Comparison of ENCODE assay signal across 1 cellular context in the genomic region with DNA sequence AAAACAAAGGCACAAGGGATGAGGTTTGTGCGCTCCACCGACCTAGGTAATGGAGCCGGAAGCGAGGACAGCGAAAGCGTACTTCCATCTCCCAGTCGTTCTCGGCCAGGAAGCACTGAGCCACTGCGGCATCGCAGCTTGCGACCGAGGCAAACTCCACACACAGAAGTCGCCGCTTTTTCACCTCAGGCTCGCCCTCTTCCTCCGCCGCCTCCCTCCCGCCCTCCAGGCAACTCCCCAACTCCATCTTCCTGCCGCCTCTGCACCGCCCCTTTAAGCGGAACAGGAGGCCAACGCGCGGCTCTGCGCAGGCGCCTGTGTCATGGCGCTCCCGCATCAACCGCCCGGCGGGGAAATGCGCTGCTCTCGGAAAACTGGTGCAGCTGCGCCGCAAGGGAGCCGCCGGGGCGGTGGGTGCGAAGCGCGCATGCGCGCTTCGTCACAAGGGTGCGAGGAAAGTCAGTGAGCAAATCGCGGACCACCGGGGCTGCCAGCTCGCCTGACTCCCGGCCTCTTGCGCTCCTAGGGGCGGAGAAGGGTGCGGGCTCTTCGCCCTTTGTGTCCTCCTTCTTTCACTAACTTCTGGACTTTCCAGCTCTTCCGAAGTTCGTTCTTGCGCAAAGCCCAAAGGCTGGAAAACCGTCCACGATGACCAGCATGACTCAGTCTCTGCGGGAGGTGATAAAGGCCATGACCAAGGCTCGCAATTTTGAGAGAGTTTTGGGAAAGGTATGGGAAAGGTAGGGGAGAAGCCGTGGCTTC.
TF ChIP-seq lines count a peak whose summit lies in the region.

A gene (plus strand): TSS at position 462 of the 762 bp plus-strand sequence. CDS start 187 bp downstream, at position 649.
A gene with protein sequence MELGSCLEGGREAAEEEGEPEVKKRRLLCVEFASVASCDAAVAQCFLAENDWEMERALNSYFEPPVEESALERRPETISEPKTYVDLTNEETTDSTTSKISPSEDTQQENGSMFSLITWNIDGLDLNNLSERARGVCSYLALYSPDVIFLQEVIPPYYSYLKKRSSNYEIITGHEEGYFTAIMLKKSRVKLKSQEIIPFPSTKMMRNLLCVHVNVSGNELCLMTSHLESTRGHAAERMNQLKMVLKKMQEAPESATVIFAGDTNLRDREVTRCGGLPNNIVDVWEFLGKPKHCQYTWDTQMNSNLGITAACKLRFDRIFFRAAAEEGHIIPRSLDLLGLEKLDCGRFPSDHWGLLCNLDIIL (minus strand): TSS at position 284 of the 762 bp plus-strand sequence. CDS start 37 bp downstream, at position 247.

TF ChIP-seq in K562, 482 proteins besides CTCF, POLR2A, EP300 and RAD21 (continued from another document and continues in another):
- TF ChIP-seq HOXB6 (CRISPR knock-in tag; IDR thresholded peaks at IDR 0.05; ENCODE audit: borderline replicate concordance) (0 out of 2 replicates have a peak, but pooled peaks have one; percentile 20), ZNF445 (CRISPR knock-in tag; IDR thresholded peaks at IDR 0.05; ENCODE audit: low read depth) (no peak), U2AF2 (optimal IDR thresholded peaks at IDR 0.05; ENCODE audit: low read depth, low read length) (no peak), SUPT5H (IDR thresholded peaks at IDR 0.05) (peak; percentile 96), ZNF695 (CRISPR knock-in tag; IDR thresholded peaks at IDR 0.05) (no peak), ZNF12 (CRISPR knock-in tag; IDR thresholded peaks at IDR 0.05) (no peak), ZC3H4 (CRISPR knock-in tag; IDR thresholded peaks at IDR 0.05; ENCODE audit: borderline replicate concordance) (no peak), ZNF165 (CRISPR knock-in tag; IDR thresholded peaks at IDR 0.05; ENCODE audit: borderline replicate concordance) (no peak), KDM4B (IDR thresholded peaks at IDR 0.05; ENCODE audit: borderline replicate concordance in 2 of 2, low read depth in 1 of 2) (peak in 1 of 2 experiments; percentile 60; a peak in 1 of 4 replicates), SMARCA4 (IDR thresholded peaks at IDR 0.05) (peak; percentile 81), SIN3A (IDR thresholded peaks at IDR 0.05; ENCODE audit: borderline replicate concordance in 2 of 2, control insufficient read depth in 1 of 2, low read depth in 2 of 2, low read length in 2 of 2) (peak in 1 of 2 experiments; percentile 53; a peak in 1 of 4 replicates), FOXP1 (CRISPR knock-in tag; IDR thresholded peaks at IDR 0.05) (no peak), GABPB2 (CRISPR knock-in tag; conservative IDR thresholded peaks at IDR 0.05) (peak; percentile 74; the same call in 1 of the 2 replicates), BRD9 (IDR thresholded peaks at IDR 0.05; ENCODE audit: low read depth, partially characterized antibody) (no peak), LARP7 (IDR thresholded peaks at IDR 0.05) (no peak), MCM2 (IDR thresholded peaks at IDR 0.05; ENCODE audit: low read depth) (no peak), FOXJ2 (tag; IDR thresholded peaks at IDR 0.05) (peak; percentile 19; the same call in 1 of the 2 replicates), HNRNPLL (IDR thresholded peaks at IDR 0.05; ENCODE audit: low read depth, low read length, poor library complexity, severe bottlenecking) (peak; percentile 97), FOXA3 (CRISPR knock-in tag; conservative IDR thresholded peaks at IDR 0.05 in 1 of 2, IDR thresholded peaks at IDR 0.05 in 1 of 2) (no peak; a peak in 1 of 4 replicates), SREBF1 (IDR thresholded peaks at IDR 0.05; ENCODE audit: borderline replicate concordance, low read depth, low read length) (peak; percentile 77; the same call in 1 of the 2 replicates), ZFX (CRISPR knock-in tag; IDR thresholded peaks at IDR 0.05) (peak; percentile 72), SPI1 (IDR thresholded peaks at IDR 0.05; ENCODE audit: borderline replicate concordance, low read depth, low read length) (peak; percentile 71; the same call in 1 of the 2 replicates), FOXA1 (IDR thresholded peaks at IDR 0.05; ENCODE audit: borderline replicate concordance) (no peak), HDAC3 (IDR thresholded peaks at IDR 0.05; ENCODE audit: borderline replicate concordance, partially characterized antibody) (peak; percentile 25), NCOA1 (IDR thresholded peaks at IDR 0.05; ENCODE audit: low read depth) (peak; percentile 98), SRSF3 (IDR thresholded peaks at IDR 0.05; ENCODE audit: insufficient read depth, low read length) (no peak), SMARCB1 (IDR thresholded peaks at IDR 0.05; ENCODE audit: insufficient read length, low read depth) (no peak), ZFP1 (CRISPR knock-in tag; IDR thresholded peaks at IDR 0.05) (no peak), DMBX1 (CRISPR knock-in tag; IDR thresholded peaks at IDR 0.05; ENCODE audit: borderline replicate concordance) (peak; percentile 39; the same call in 1 of the 2 replicates), TCF7L2 (IDR thresholded peaks at IDR 0.05; ENCODE audit: low read depth, low read length) (no peak)
- TF ChIP-seq, protein P1, sequence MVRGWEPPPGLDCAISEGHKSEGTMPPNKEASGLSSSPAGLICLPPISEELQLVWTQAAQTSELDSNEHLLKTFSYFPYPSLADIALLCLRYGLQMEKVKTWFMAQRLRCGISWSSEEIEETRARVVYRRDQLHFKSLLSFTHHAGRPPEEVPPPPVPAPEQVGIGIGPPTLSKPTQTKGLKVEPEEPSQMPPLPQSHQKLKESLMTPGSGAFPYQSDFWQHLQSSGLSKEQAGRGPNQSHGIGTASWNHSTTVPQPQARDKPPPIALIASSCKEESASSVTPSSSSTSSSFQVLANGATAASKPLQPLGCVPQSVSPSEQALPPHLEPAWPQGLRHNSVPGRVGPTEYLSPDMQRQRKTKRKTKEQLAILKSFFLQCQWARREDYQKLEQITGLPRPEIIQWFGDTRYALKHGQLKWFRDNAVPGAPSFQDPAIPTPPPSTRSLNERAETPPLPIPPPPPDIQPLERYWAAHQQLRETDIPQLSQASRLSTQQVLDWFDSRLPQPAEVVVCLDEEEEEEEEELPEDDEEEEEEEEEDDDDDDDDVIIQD (CRISPR knock-in tag; IDR thresholded peaks at IDR 0.05): no peak
- TF ChIP-seq, protein P2, sequence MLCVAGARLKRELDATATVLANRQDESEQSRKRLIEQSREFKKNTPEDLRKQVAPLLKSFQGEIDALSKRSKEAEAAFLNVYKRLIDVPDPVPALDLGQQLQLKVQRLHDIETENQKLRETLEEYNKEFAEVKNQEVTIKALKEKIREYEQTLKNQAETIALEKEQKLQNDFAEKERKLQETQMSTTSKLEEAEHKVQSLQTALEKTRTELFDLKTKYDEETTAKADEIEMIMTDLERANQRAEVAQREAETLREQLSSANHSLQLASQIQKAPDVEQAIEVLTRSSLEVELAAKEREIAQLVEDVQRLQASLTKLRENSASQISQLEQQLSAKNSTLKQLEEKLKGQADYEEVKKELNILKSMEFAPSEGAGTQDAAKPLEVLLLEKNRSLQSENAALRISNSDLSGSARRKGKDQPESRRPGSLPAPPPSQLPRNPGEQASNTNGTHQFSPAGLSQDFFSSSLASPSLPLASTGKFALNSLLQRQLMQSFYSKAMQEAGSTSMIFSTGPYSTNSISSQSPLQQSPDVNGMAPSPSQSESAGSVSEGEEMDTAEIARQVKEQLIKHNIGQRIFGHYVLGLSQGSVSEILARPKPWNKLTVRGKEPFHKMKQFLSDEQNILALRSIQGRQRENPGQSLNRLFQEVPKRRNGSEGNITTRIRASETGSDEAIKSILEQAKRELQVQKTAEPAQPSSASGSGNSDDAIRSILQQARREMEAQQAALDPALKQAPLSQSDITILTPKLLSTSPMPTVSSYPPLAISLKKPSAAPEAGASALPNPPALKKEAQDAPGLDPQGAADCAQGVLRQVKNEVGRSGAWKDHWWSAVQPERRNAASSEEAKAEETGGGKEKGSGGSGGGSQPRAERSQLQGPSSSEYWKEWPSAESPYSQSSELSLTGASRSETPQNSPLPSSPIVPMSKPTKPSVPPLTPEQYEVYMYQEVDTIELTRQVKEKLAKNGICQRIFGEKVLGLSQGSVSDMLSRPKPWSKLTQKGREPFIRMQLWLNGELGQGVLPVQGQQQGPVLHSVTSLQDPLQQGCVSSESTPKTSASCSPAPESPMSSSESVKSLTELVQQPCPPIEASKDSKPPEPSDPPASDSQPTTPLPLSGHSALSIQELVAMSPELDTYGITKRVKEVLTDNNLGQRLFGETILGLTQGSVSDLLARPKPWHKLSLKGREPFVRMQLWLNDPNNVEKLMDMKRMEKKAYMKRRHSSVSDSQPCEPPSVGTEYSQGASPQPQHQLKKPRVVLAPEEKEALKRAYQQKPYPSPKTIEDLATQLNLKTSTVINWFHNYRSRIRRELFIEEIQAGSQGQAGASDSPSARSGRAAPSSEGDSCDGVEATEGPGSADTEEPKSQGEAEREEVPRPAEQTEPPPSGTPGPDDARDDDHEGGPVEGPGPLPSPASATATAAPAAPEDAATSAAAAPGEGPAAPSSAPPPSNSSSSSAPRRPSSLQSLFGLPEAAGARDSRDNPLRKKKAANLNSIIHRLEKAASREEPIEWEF (CRISPR knock-in tag; IDR thresholded peaks at IDR 0.05): no peak
- TF ChIP-seq, protein P3, sequence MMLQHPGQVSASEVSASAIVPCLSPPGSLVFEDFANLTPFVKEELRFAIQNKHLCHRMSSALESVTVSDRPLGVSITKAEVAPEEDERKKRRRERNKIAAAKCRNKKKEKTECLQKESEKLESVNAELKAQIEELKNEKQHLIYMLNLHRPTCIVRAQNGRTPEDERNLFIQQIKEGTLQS (IDR thresholded peaks at IDR 0.05): peak; percentile 78
- TF ChIP-seq, protein P3 (CRISPR knock-in tag; conservative IDR thresholded peaks at IDR 0.05): no peak; the same call in 1 of the 2 replicates
- TF ChIP-seq, protein P4, sequence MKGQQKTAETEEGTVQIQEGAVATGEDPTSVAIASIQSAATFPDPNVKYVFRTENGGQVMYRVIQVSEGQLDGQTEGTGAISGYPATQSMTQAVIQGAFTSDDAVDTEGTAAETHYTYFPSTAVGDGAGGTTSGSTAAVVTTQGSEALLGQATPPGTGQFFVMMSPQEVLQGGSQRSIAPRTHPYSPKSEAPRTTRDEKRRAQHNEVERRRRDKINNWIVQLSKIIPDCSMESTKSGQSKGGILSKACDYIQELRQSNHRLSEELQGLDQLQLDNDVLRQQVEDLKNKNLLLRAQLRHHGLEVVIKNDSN (CRISPR knock-in tag; IDR thresholded peaks at IDR 0.05): no peak; the same call in 1 of the 2 replicates
- TF ChIP-seq, protein P5, sequence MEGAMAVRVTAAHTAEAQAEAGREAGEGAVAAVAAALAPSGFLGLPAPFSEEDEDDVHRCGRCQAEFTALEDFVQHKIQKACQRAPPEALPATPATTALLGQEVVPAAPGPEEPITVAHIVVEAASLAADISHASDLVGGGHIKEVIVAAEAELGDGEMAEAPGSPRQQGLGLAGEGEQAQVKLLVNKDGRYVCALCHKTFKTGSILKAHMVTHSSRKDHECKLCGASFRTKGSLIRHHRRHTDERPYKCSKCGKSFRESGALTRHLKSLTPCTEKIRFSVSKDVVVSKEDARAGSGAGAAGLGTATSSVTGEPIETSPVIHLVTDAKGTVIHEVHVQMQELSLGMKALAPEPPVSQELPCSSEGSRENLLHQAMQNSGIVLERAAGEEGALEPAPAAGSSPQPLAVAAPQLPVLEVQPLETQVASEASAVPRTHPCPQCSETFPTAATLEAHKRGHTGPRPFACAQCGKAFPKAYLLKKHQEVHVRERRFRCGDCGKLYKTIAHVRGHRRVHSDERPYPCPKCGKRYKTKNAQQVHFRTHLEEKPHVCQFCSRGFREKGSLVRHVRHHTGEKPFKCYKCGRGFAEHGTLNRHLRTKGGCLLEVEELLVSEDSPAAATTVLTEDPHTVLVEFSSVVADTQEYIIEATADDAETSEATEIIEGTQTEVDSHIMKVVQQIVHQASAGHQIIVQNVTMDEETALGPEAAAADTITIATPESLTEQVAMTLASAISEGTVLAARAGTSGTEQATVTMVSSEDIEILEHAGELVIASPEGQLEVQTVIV (CRISPR knock-in tag; IDR thresholded peaks at IDR 0.05; ENCODE audit: borderline replicate concordance): no peak
- TF ChIP-seq, protein P6, sequence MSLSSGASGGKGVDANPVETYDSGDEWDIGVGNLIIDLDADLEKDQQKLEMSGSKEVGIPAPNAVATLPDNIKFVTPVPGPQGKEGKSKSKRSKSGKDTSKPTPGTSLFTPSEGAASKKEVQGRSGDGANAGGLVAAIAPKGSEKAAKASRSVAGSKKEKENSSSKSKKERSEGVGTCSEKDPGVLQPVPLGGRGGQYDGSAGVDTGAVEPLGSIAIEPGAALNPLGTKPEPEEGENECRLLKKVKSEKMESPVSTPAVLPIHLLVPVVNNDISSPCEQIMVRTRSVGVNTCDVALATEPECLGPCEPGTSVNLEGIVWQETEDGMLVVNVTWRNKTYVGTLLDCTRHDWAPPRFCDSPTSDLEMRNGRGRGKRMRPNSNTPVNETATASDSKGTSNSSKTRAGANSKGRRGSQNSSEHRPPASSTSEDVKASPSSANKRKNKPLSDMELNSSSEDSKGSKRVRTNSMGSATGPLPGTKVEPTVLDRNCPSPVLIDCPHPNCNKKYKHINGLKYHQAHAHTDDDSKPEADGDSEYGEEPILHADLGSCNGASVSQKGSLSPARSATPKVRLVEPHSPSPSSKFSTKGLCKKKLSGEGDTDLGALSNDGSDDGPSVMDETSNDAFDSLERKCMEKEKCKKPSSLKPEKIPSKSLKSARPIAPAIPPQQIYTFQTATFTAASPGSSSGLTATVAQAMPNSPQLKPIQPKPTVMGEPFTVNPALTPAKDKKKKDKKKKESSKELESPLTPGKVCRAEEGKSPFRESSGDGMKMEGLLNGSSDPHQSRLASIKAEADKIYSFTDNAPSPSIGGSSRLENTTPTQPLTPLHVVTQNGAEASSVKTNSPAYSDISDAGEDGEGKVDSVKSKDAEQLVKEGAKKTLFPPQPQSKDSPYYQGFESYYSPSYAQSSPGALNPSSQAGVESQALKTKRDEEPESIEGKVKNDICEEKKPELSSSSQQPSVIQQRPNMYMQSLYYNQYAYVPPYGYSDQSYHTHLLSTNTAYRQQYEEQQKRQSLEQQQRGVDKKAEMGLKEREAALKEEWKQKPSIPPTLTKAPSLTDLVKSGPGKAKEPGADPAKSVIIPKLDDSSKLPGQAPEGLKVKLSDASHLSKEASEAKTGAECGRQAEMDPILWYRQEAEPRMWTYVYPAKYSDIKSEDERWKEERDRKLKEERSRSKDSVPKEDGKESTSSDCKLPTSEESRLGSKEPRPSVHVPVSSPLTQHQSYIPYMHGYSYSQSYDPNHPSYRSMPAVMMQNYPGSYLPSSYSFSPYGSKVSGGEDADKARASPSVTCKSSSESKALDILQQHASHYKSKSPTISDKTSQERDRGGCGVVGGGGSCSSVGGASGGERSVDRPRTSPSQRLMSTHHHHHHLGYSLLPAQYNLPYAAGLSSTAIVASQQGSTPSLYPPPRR (CRISPR knock-in tag; IDR thresholded peaks at IDR 0.05; ENCODE audit: borderline replicate concordance): no peak
- TF ChIP-seq, protein P7, sequence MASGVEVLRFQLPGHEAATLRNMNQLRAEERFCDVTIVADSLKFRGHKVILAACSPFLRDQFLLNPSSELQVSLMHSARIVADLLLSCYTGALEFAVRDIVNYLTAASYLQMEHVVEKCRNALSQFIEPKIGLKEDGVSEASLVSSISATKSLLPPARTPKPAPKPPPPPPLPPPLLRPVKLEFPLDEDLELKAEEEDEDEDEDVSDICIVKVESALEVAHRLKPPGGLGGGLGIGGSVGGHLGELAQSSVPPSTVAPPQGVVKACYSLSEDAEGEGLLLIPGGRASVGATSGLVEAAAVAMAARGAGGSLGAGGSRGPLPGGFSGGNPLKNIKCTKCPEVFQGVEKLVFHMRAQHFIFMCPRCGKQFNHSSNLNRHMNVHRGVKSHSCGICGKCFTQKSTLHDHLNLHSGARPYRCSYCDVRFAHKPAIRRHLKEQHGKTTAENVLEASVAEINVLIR (CRISPR knock-in tag; IDR thresholded peaks at IDR 0.05): 0 out of 2 replicates have a peak, but pooled peaks have one; percentile 31
